ENCODE assay signal across 22 cellular contexts in the genomic region with DNA sequence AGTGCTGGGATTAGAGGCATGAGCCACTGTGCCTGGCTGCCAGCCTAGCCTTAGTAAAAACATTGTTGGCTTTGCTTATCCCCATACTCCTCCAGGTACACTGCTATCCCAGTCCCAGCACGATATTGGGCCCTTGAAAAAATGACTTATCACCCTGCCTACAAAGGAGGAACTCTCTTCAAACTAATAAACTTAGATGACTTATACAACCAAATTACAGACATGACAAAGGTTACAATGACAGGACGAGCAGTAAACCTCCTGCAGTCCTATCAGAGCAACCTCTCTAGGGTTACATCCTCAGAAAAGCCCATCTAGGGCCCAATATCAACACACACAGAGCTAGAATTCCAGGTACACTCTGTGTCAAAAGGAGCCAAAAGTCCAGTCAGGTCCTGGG.
"Had no signal": no experiment of that assay in that cellular context is flagged by ENCODE, and none has a peak within 500 bp of the region (broad histone marks: within the 10 kb centered on the region; RNA-seq: fewer than 3 reads in every experiment).

No MANE protein-coding gene starts in this region.

- H3K27ac Mint-ChIP-seq: nephron; neural progenitor cell; progenitor cell of endocrine pancreas; stimulated activated effector memory CD8-positive, alpha-beta T cell treated with anti-CD3 and anti-CD28 coated beads, Interleukin-12 subunit alpha, Interleukin-12 subunit beta, amount 100 ng/mL, for 72 hours; stimulated activated naive B cell treated with anti-CD40 and anti-IgM and Interleukin-4, amounts not matched to agents 10 μg/mL and 1 μg/mL and 100 μg/mL, for 72 hours; stimulated activated naive CD8-positive, alpha-beta T cell treated with anti-CD3 and anti-CD28 coated beads, Interleukin-15, Interleukin-2, amounts not matched to agents 100 ng/mL and 50 ng/mL, for 24 hours had no signal

- H3K4me3 Mint-ChIP-seq: nephron; neural progenitor cell; stimulated activated effector memory CD8-positive, alpha-beta T cell treated with anti-CD3 and anti-CD28 coated beads, Interleukin-12 subunit alpha, Interleukin-12 subunit beta, amount 100 ng/mL, for 72 hours; stimulated activated naive B cell treated with anti-CD40 and anti-IgM and Interleukin-4, amounts not matched to agents 10 μg/mL and 1 μg/mL and 100 μg/mL, for 72 hours; stimulated activated naive CD8-positive, alpha-beta T cell treated with anti-CD3 and anti-CD28 coated beads, Interleukin-15, Interleukin-2, amounts not matched to agents 100 ng/mL and 50 ng/mL, for 24 hours had no signal

- H3K36me3 Mint-ChIP-seq: neural progenitor cell; stimulated activated effector memory CD8-positive, alpha-beta T cell treated with anti-CD3 and anti-CD28 coated beads, Interleukin-12 subunit alpha, Interleukin-12 subunit beta, amount 100 ng/mL, for 72 hours had no signal

- DNase-seq: occipital lobe; ovary; posterior cingulate gyrus; psoas muscle; right cardiac atrium; right lobe of liver; sigmoid colon; small intestine; stimulated activated CD4-positive, alpha-beta T cell treated with anti-CD3 and anti-CD28 coated beads, Interleukin-15, amount 100 ng/mL, for 24 hours; stimulated activated CD4-positive, alpha-beta T cell treated with anti-CD3 and anti-CD28 coated beads, Interleukin-2, amount 100 ng/mL, for 24 hours; stimulated activated CD4-positive, alpha-beta T cell treated with anti-CD3 and anti-CD28 coated beads, Interleukin-2, amount 100 ng/mL, for 48 hours; stimulated activated CD4-positive, alpha-beta T cell treated with anti-CD3 and anti-CD28 coated beads, Interleukin-4, amount 100 ng/mL, for 24 hours; stimulated activated naive B cell treated with anti-CD40 and anti-IgM and Interleukin-4, amounts not matched to agents 10 μg/mL and 1 μg/mL and 100 μg/mL, for 72 hours; stimulated activated naive CD4-positive, alpha-beta T cell treated with Interleukin-2 at 50 U/mL for 16 hours; stomach; thyroid gland; upper lobe of left lung had no signal

- H3K9me3 Mint-ChIP-seq: nephron; stimulated activated effector memory CD8-positive, alpha-beta T cell treated with anti-CD3 and anti-CD28 coated beads, Interleukin-12 subunit alpha, Interleukin-12 subunit beta, amount 100 ng/mL, for 72 hours had no signal

- H3K27me3 Mint-ChIP-seq: stimulated activated naive B cell treated with anti-CD40 and anti-IgM and Interleukin-4, amounts not matched to agents 10 μg/mL and 1 μg/mL and 100 μg/mL, for 72 hours; stimulated activated naive CD8-positive, alpha-beta T cell treated with anti-CD3 and anti-CD28 coated beads, Interleukin-15, Interleukin-2, amounts not matched to agents 100 ng/mL and 50 ng/mL, for 24 hours had no signal

- H3K4me1 Mint-ChIP-seq: stimulated activated naive B cell treated with anti-CD40 and anti-IgM and Interleukin-4, amounts not matched to agents 10 μg/mL and 1 μg/mL and 100 μg/mL, for 72 hours had no signal

- ATAC-seq: psoas muscle; right cardiac atrium; right lobe of liver; stimulated activated effector memory CD8-positive, alpha-beta T cell treated with anti-CD3 and anti-CD28 coated beads, Interleukin-12 subunit alpha, Interleukin-12 subunit beta, amount 100 ng/mL, for 72 hours; stimulated activated naive B cell treated with anti-CD40 and anti-IgM and Interleukin-4, amounts not matched to agents 10 μg/mL and 1 μg/mL and 100 μg/mL, for 72 hours had no signal
